1 cellular context compared by ENCODE assay signal in genomic region chr20:59412896-59413295, GRCh38.
TF ChIP-seq lines count a peak whose summit lies in the region.

No MANE protein-coding gene starts in this region.

TF ChIP-seq in HEK293, 187 proteins besides CTCF, POLR2A, EP300 and RAD21 (continued from another document):
- TF ChIP-seq, protein P1, sequence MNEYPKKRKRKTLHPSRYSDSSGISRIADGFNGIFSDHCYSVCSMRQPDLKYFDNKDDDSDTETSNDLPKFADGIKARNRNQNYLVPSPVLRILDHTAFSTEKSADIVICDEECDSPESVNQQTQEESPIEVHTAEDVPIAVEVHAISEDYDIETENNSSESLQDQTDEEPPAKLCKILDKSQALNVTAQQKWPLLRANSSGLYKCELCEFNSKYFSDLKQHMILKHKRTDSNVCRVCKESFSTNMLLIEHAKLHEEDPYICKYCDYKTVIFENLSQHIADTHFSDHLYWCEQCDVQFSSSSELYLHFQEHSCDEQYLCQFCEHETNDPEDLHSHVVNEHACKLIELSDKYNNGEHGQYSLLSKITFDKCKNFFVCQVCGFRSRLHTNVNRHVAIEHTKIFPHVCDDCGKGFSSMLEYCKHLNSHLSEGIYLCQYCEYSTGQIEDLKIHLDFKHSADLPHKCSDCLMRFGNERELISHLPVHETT (tag by site-specific recombination; IDR thresholded peaks at IDR 0.05), result no peak
TF ChIP-seq in HEK293: peak in this region for 0.
